Comparison of ENCODE assay signal across 11 cellular contexts in the genomic region with DNA sequence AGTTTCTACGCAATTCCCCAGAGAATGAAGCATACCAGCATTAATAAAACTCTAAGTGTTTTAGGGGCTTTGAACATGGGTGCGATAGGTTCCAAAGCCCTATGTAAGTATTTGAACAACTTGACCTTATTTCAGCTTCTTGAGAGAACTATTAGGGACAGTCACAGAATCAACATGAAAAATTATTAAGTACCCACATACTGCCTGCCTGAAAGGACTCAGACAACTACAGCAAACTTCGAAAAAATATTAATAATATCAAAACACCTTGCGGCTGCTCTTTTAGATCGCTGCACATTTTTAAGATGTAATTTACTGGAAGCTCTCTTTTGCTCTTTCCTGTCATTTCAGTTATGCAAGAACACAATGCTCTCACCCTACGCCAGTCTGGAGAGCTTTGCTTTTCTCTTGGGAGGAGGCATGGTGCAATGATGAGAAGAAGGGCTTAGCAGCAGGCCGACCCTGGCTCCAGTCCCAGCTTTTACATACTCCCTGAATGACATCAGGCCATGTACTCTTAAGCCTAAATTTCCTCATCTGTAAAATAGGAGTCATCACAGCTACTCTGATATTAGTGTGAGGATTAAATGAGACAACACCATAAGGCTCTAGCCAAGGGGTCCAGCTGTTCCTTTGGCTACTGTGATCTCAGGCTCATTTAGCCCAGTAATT.
DNase-seq lines count a peak whose midpoint lies in the region; ATAC-seq and TF ChIP-seq lines count a peak whose summit lies in the region.
"Had no signal": no experiment of that assay in that cellular context is flagged by ENCODE, and none has a peak within 500 bp of the region (broad histone marks: within the 10 kb centered on the region; RNA-seq: fewer than 3 reads in every experiment).

No MANE protein-coding gene starts in this region.

- no peak overlapping the region for H3K27ac ChIP-seq in breast epithelium
- no peak overlapping the region for H3K27ac ChIP-seq in lung (ENCODE audit: low read depth in 1 of 2, low read length in 1 of 2)
- H3K27ac ChIP-seq in aorta (ENCODE audit: low read depth in 1 of 2, low read length in 2 of 2), result no peak overlapping the region
- H3K27ac ChIP-seq: HL-60 had no signal

- no peaks in the 10 kb centered on the region for H3K36me3 Mint-ChIP-seq in MCF 10A (ENCODE audit: insufficient read depth, unreplicated experiment)

- H3K9me3 Mint-ChIP-seq in MCF 10A (ENCODE audit: unreplicated experiment), result no peaks in the 10 kb centered on the region
- H3K9me3 Mint-ChIP-seq: central memory CD8-positive, alpha-beta T cell had no signal

- TF ChIP-seq CTCF in MCF 10A (IDR thresholded peaks at IDR 0.05; ENCODE audit: unreplicated experiment), result no peak
- TF ChIP-seq CTCF in breast epithelium (IDR thresholded peaks at IDR 0.05), result no peak
- TF ChIP-seq CTCF in epithelial cell of proximal tubule (conservative IDR thresholded peaks at IDR 0.05; ENCODE audit: low read depth, low read length), result no peak
- TF ChIP-seq CTCF in lung (IDR thresholded peaks at IDR 0.05; ENCODE audit: control extremely low read depth, extremely low read depth), result no peak

- H3K4me3 Mint-ChIP-seq in MCF 10A (ENCODE audit: unreplicated experiment), result no peak overlapping the region
- H3K4me3 Mint-ChIP-seq: B cell; central memory CD8-positive, alpha-beta T cell had no signal

- peak; percentile 81 for ATAC-seq in lung (ENCODE audit: insufficient read depth, low FRiP score)
- peak; percentile 90 for ATAC-seq in aorta (ENCODE audit: low FRiP score)
- no peak for ATAC-seq in GM18861 (IDR thresholded peaks at IDR 0.05; ENCODE audit: unreplicated experiment)

- H3K4me1 Mint-ChIP-seq in MCF 10A (ENCODE audit: insufficient read depth, unreplicated experiment), result peaks cover 8% of the 10 kb centered on the region
- H3K4me1 Mint-ChIP-seq: B cell; central memory CD8-positive, alpha-beta T cell had no signal

- H3K27me3 ChIP-seq in breast epithelium (no peaks in the 10 kb centered on the region), lung (ENCODE audit: control insufficient read depth, insufficient read depth) (no peaks in the 10 kb centered on the region), aorta (ENCODE audit: control insufficient read depth in 1 of 2, insufficient read depth in 2 of 2, low read length in 1 of 2) (peaks cover 0 to 2% of the 10 kb centered on the region in 2 donors)

- no peak overlapping the region for H3K4me3 ChIP-seq in breast epithelium
- no peak overlapping the region for H3K4me3 ChIP-seq in epithelial cell of proximal tubule (ENCODE audit: low read depth, low read length)
- H3K4me3 ChIP-seq in lung, result no peak overlapping the region
- no peak overlapping the region for H3K4me3 ChIP-seq in aorta (ENCODE audit: low read length in 2 of 2)

- TF ChIP-seq POLR2A in breast epithelium (IDR thresholded peaks at IDR 0.05), result no peak

- POLR2A ChIA-PET in MCF 10A (lab: Yijun Ruan, JAX), result interaction anchor here (0.7 to 1.3 kb wide), 3 partner anchors 9 to 1046 kb away, joined by 3 to 5 read pairs (median 4); no protein-coding TSS in a partner anchor

- CTCF ChIA-PET in MCF 10A (lab: Yijun Ruan, JAX), result interaction anchor here (0.6 to 0.9 kb wide), 3 partner anchors 9 to 1156 kb away, joined by 3 to 4 read pairs (median 3); no protein-coding TSS in a partner anchor

- H3K4me1 ChIP-seq in breast epithelium, result no peaks in the 10 kb centered on the region
- peaks cover 0 to 1% of the 10 kb centered on the region in 2 donors for H3K4me1 ChIP-seq in lung (ENCODE audit: control insufficient read depth in 2 of 2, insufficient read depth in 2 of 2, low read length in 2 of 2)
- no peaks in the 10 kb centered on the region for H3K4me1 ChIP-seq in aorta (ENCODE audit: control insufficient read depth in 1 of 2, insufficient read depth in 2 of 2, low read length in 2 of 2)

- DNase-seq in MCF 10A (ENCODE audit: unreplicated experiment), result peak; percentile 98
- DNase-seq in breast epithelium (ENCODE audit: low spot score in 2 of 2), result no peak
- DNase-seq in epithelial cell of proximal tubule (ENCODE audit: low read depth), result peak; percentile 36
- DNase-seq in lung (ENCODE audit: low spot score), result peak; percentile 81
- DNase-seq in aorta, result peak; percentile 69 to 81
- no peak for DNase-seq in activated T-cell treated with anti-CD3 and anti-CD28 coated beads for 4 hours
- DNase-seq in stimulated activated CD4-positive, alpha-beta T cell treated with anti-CD3 and anti-CD28 coated beads, Interleukin-1b, Interleukin-23, amount 100 ng/mL, for 48 hours, result no peak

- H3K9me3 ChIP-seq in breast epithelium, result no peaks in the 10 kb centered on the region
- H3K9me3 ChIP-seq in lung (ENCODE audit: control insufficient read depth in 2 of 2, insufficient read depth in 1 of 2, low read length in 1 of 2), result no peaks in the 10 kb centered on the region
- no peaks in the 10 kb centered on the region for H3K9me3 ChIP-seq in aorta (ENCODE audit: control insufficient read depth, low read length)

- H3K27ac Mint-ChIP-seq in MCF 10A (ENCODE audit: low read depth, unreplicated experiment), result no peak overlapping the region
- H3K27ac Mint-ChIP-seq: B cell had no signal

- BruUV-seq in MCF 10A (replicated peaks; lab: Mats Ljungman, UMichigan), result no TSS peak

- H3K27me3 Mint-ChIP-seq in MCF 10A (ENCODE audit: insufficient read depth, unreplicated experiment), result no peaks in the 10 kb centered on the region
- H3K27me3 Mint-ChIP-seq: B cell; central memory CD8-positive, alpha-beta T cell had no signal

- intact Hi-C loops in MCF 10A (cut with micrococcal nuclease) (no loop called here), breast epithelium (cut with DNase I; ENCODE audit: low total_unique reads) (no loop called here), aorta (cut with DNase I) (no loop called here)

- H3K36me3 ChIP-seq in breast epithelium, result no peaks in the 10 kb centered on the region
- H3K36me3 ChIP-seq in lung (ENCODE audit: control insufficient read depth in 2 of 2, insufficient read depth in 2 of 2, low read length in 2 of 2), result no peaks in the 10 kb centered on the region
- H3K36me3 ChIP-seq in aorta (ENCODE audit: control insufficient read depth in 1 of 2, insufficient read depth in 2 of 2, low read length in 1 of 2), result no peaks in the 10 kb centered on the region

- WGBS in lung, 2 donors, result 68 to 69% methylated on average over 7 of the region's 7 CpGs
- WGBS in aorta, 2 donors, result 56 to 74% methylated on average over 7 of the region's 7 CpGs

Comparison
In these comparisons a context has a peak if more than half of its experiments do, and no peak if none do; other contexts are left out.
1. DNase-seq: peak in MCF 10A (single experiment), epithelial cell of proximal tubule (single experiment), lung (single experiment) and aorta (2 of 2); none in breast epithelium (0 of 2), activated T-cell treated with anti-CD3 and anti-CD28 coated beads for 4 hours (single experiment) and stimulated activated CD4-positive, alpha-beta T cell treated with anti-CD3 and anti-CD28 coated beads, Interleukin-1b, Interleukin-23, amount 100 ng/mL, for 48 hours (single experiment).